ENCODE assay signal across 8 cellular contexts in the genomic region with DNA sequence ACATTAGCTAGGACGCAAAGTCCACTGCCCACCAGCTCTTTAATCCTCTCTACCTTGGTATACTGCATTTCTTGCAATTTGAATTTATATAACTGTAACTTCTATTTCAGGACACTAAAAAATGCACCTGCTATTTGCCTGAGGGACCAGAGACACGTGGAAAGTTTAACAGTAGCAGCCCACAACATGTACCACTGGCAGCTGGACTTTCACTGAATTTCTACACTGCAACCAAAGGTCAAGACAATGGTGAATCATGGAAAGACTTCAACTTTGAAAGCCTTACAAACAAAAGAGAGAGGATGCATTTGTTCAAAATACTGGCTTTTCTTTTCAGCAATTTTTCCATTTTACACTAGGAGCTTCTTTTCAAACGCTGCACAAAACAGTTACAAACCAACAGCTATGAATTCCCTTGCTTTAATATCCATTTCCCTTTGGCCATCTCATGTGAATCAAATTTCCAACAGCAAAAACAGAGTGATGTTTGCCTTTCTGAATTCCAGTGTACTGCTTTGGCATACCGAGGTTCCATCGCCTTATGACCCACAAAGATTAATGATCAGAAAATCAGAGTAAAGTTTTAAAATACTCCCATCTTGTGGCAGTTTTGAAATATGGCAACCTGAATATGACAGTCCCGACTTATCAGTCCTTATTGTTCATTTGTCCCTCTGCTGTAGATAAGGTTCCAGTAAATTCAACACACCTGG. TPM values are rescaled to one million over a fixed set of nuclear protein-coding genes. Genes with fewer than 3 reads are reported as not detected.
DNase-seq lines count a peak whose midpoint lies in the region; ATAC-seq, FAIRE-seq and TF ChIP-seq lines count a peak whose summit lies in the region.

No MANE protein-coding gene starts in this region.

- H3K9me3 Mint-ChIP-seq in central memory CD8-positive, alpha-beta T cell, result no peaks in the 10 kb centered on the region

- H3K27me3 ChIP-seq in left lung, result no peaks in the 10 kb centered on the region

- peak; percentile 42 to 47 for TF ChIP-seq CTCF in left lung (IDR thresholded peaks at IDR 0.05)

- ATAC-seq in HG03108 (IDR thresholded peaks at IDR 0.05; ENCODE audit: unreplicated experiment) (peak; percentile 54), left lung (peak; percentile 83)
- ATAC-seq in central memory CD8-positive, alpha-beta T cell (replicated peaks; ENCODE audit: extremely low read depth, poor library complexity, severe bottlenecking), result peak; percentile 49

- H3K27ac Mint-ChIP-seq in central memory CD8-positive, alpha-beta T cell (ENCODE audit: low read depth), result no peak overlapping the region

- no peak for FAIRE-seq in urothelium cell line (lab: Jason Lieb, UNC)

- no peaks in the 10 kb centered on the region for H3K36me3 ChIP-seq in left lung

- H3K27me3 Mint-ChIP-seq in central memory CD8-positive, alpha-beta T cell, result no peaks in the 10 kb centered on the region

- H3K36me3 Mint-ChIP-seq in central memory CD8-positive, alpha-beta T cell (ENCODE audit: insufficient read depth), result peaks cover under 1% of the 10 kb centered on the region

- intact Hi-C loops in left lung (cut with DNase I), result no loop called here

- H3K4me1 Mint-ChIP-seq in central memory CD8-positive, alpha-beta T cell, result no peaks in the 10 kb centered on the region

- peak; percentile 52 for DNase-seq in NCI-H2171 treated with DMSO at 0.1 percent for 48 hours (lab: John Stamatoyannopoulos, UW)
- DNase-seq in NCI-H2171 (lab: John Stamatoyannopoulos, UW), result no peak
- DNase-seq in NCI-H774 (lab: John Stamatoyannopoulos, UW), result peak; percentile 31
- DNase-seq in central memory CD8-positive, alpha-beta T cell (ENCODE audit: low spot score in 2 of 2), result no peak
- no peak for DNase-seq in left lung
- peak; percentile 59 for DNase-seq in urothelium cell line (ENCODE audit: low spot score)
- no peak for DNase-seq in effector CD4-positive, alpha-beta T cell

- H3K4me3 Mint-ChIP-seq in central memory CD8-positive, alpha-beta T cell, result no peak overlapping the region

- peaks cover 0 to 18% of the 10 kb centered on the region in 2 donors for H3K4me1 ChIP-seq in left lung

- H3K9me3 ChIP-seq in left lung, result no peaks in the 10 kb centered on the region

- H3K27ac ChIP-seq in left lung, result peak overlapping the region in 1 of 2 donors; percentile 71

- H3K4me3 ChIP-seq in left lung, result no peak overlapping the region

RNA-seq across cellular contexts. Expression of a gene that starts 29.9 kb away (rescaled TPM):
- 100 to 1,000 TPM in 1 of 2 donors, 10 to 100 TPM in 1; 91.4 to 101 TPM for total RNA-seq in left lung

RNA-seq across cellular contexts. Expression of a gene that starts 30.8 kb away (rescaled TPM):
- 1 to 10 TPM; 2.1 to 4.1 TPM for total RNA-seq in left lung

Comparison
In these comparisons a context has a peak if more than half of its experiments do, and no peak if none do; other contexts are left out.
1. DNase-seq: peak in NCI-H2171 treated with DMSO at 0.1 percent for 48 hours (single experiment), NCI-H774 (single experiment) and urothelium cell line (single experiment); none in NCI-H2171 (single experiment), central memory CD8-positive, alpha-beta T cell (0 of 2), left lung (0 of 2) and effector CD4-positive, alpha-beta T cell (single experiment).
2. Peak in every context shown above with its lines, with median percentiles within 50 percentile points of each other: ATAC-seq.